In the genomic region with DNA sequence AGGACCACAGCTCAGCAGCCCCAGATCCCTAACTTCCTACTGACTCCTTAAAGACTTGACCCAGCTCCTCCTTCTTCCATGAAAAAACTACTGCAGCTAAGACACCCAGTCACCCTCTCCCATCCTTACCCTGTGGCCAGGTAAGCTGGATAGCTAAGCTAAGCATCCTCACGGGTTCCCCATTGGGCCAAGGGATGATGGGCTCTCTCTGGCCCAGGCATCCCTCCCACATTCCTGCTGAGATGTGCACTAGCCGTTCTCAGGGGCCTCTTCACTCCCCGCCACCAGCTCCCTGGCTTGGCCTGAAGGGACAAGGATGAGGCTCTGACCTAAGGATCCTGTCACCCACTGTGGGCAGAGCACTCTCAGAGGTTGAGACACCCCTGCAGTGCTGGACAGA, we compare ENCODE assay signal across 15 cellular contexts. TPM values are rescaled to one million over a fixed set of nuclear protein-coding genes. Genes with fewer than 3 reads are reported as not detected.
A peak's percentile ranks its signal among the peaks of the same experiment; 100 is the strongest.
DNase-seq lines count a peak whose midpoint lies in the region; ATAC-seq and TF ChIP-seq lines count a peak whose summit lies in the region.
"Had no signal": no experiment of that assay in that cellular context is flagged by ENCODE, and none has a peak within 500 bp of the region (broad histone marks: within the 10 kb centered on the region; RNA-seq: fewer than 3 reads in every experiment).

No MANE protein-coding gene starts in this region.

- WGBS in mesenchymal stem cell: 76% methylated on average over 3 of the region's 3 CpGs
- WGBS in stomach, 5 donors: 63 to 89% (median 75%) methylated on average over 3 of the region's 3 CpGs

- no peak for TF ChIP-seq EP300 in stomach (IDR thresholded peaks at IDR 0.05)

- peak overlapping the region; percentile 66 for H4K8ac ChIP-seq in mesenchymal stem cell (ENCODE audit: low read length)

- H2BK15ac ChIP-seq in mesenchymal stem cell (ENCODE audit: low read depth, poor library complexity, severe bottlenecking): no peak overlapping the region

- in situ Hi-C loops in brain microvascular endothelial cell (cut with HindIII; ENCODE audit: low pct_ligation_motif_present, low sequenced_read_pairs): no loop called here

- H3K4me2 ChIP-seq in mesenchymal stem cell (ENCODE audit: low read length, poor library complexity, severe bottlenecking): no peak overlapping the region
- H3K4me2 ChIP-seq: GM23338 had no signal

- DNase-seq in Peyer's patch (no peak), brain microvascular endothelial cell (no peak), mesenchymal stem cell (no peak), stomach (no peak), AG08395 (ENCODE audit: low spot score) (no peak), NCI-H82 treated with DMSO at 0.1 percent for 48 hours (lab: John Stamatoyannopoulos, UW; ENCODE audit: unreplicated experiment) (no peak), NCI-H1436 (lab: John Stamatoyannopoulos, UW) (no peak)
- DNase-seq: activated CD4-positive, CD25-positive, alpha-beta regulatory T cell treated with anti-CD3 and anti-CD28 coated beads, Interleukin-2, amount 50 U/mL, for 72 hours; activated effector memory CD4-positive, alpha-beta T cell treated with anti-CD3 and anti-CD28 coated beads, Interleukin-2, amount 50 U/mL, for 16 hours; Calu3; dermis blood vessel endothelial cell; NCI-H1436 treated with DMSO at 0.1 percent for 48 hours; NCI-H345 had no signal

- H3K14ac ChIP-seq in mesenchymal stem cell (ENCODE audit: low read length in 2 of 2): peak overlapping the region in 1 of 2 experiments; percentile 5

- H3K4ac ChIP-seq in mesenchymal stem cell (ENCODE audit: low read depth in 1 of 2, low read length in 2 of 2): no peak overlapping the region

- H3K9ac ChIP-seq in mesenchymal stem cell (ENCODE audit: low read length): peak overlapping the region; percentile 40

- H2BK12ac ChIP-seq in mesenchymal stem cell (ENCODE audit: low read length in 2 of 2): peak overlapping the region in 1 of 2 experiments; percentile 0

- peaks cover 0 to 35% (median 0%) of the 10 kb centered on the region in 4 donors for H3K4me1 ChIP-seq in Peyer's patch
- H3K4me1 ChIP-seq in mesenchymal stem cell (ENCODE audit: control insufficient read depth, insufficient read depth, low read depth, low read length): peaks cover 32% of the 10 kb centered on the region
- peaks cover 46 to 63% (median 59%) of the 10 kb centered on the region in 4 donors for H3K4me1 ChIP-seq in stomach

- H2BK5ac ChIP-seq in mesenchymal stem cell (ENCODE audit: low read depth, low read length, poor library complexity, severe bottlenecking): no peak overlapping the region

- H3K9me3 ChIP-seq in Peyer's patch (no peaks in the 10 kb centered on the region), mesenchymal stem cell (ENCODE audit: control insufficient read depth, low read length) (no peaks in the 10 kb centered on the region), stomach (no peaks in the 10 kb centered on the region)

- H2BK120ac ChIP-seq in mesenchymal stem cell (ENCODE audit: low read depth, low read length): no peak overlapping the region

- no peak overlapping the region for H3K4me3 ChIP-seq in Peyer's patch
- H3K4me3 ChIP-seq in brain microvascular endothelial cell (ENCODE audit: low read depth, low read length): no peak overlapping the region
- H3K4me3 ChIP-seq in mesenchymal stem cell (ENCODE audit: insufficient read depth in 1 of 2, low read depth in 1 of 2, low read length in 2 of 2): peak overlapping the region in 1 of 2 experiments; percentile 15
- H3K4me3 ChIP-seq in stomach: no peak overlapping the region
- H3K4me3 ChIP-seq: GM23338 had no signal

- peak overlapping the region; percentile 42 to 43 for H3K18ac ChIP-seq in mesenchymal stem cell (ENCODE audit: low read depth in 1 of 2, low read length in 2 of 2)

- H3K27me3 ChIP-seq in Peyer's patch (no peaks in the 10 kb centered on the region), brain microvascular endothelial cell (replicated peaks) (no peaks in the 10 kb centered on the region), mesenchymal stem cell (ENCODE audit: control insufficient read depth in 1 of 2, insufficient read depth in 1 of 2, low read length in 2 of 2) (no peaks in the 10 kb centered on the region), stomach (no peaks in the 10 kb centered on the region)

- no peak overlapping the region for H2AK5ac ChIP-seq in mesenchymal stem cell (ENCODE audit: low read length, severe bottlenecking)

- TF ChIP-seq CTCF in Peyer's patch (IDR thresholded peaks at IDR 0.05): no peak
- no peak for TF ChIP-seq CTCF in brain microvascular endothelial cell (IDR thresholded peaks at IDR 0.05; ENCODE audit: low read depth, low read length, missing control alignments)
- no peak for TF ChIP-seq CTCF in stomach (IDR thresholded peaks at IDR 0.05)

- no peak overlapping the region for H2AFZ ChIP-seq in mesenchymal stem cell (ENCODE audit: low read depth, low read length)
- H2AFZ ChIP-seq: GM23338 had no signal

- TF ChIP-seq POLR2A in Peyer's patch (IDR thresholded peaks at IDR 0.05): no peak
- no peak for TF ChIP-seq POLR2A in stomach (IDR thresholded peaks at IDR 0.05)

- intact Hi-C loops in stomach (cut with DNase I; ENCODE audit: low total_unique reads): no loop called here

- peaks cover 62% of the 10 kb centered on the region for H3K79me1 ChIP-seq in mesenchymal stem cell (replicated peaks; ENCODE audit: low read length, poor library complexity, severe bottlenecking)

- H4K91ac ChIP-seq in mesenchymal stem cell (ENCODE audit: low read length): peak overlapping the region; percentile 76

- no peak for ATAC-seq in HG03432 (IDR thresholded peaks at IDR 0.05; ENCODE audit: unreplicated experiment)
- ATAC-seq: GM23338 had no signal

- H3K36me3 ChIP-seq in Peyer's patch: peaks cover 0 to 34% (median 0%) of the 10 kb centered on the region in 3 donors
- H3K36me3 ChIP-seq in brain microvascular endothelial cell (replicated peaks): peaks cover 83% of the 10 kb centered on the region
- H3K36me3 ChIP-seq in mesenchymal stem cell (ENCODE audit: control insufficient read depth in 1 of 2, insufficient read depth in 2 of 2, low read depth in 1 of 2, low read length in 2 of 2): peaks cover 80 to 85% of the 10 kb centered on the region in 2 experiments
- H3K36me3 ChIP-seq in stomach: peaks cover 47 to 84% (median 76%) of the 10 kb centered on the region in 4 donors

- H3K27ac ChIP-seq in Peyer's patch: peak overlapping the region; percentile 31 to 64 (median 46)
- H3K27ac ChIP-seq in brain microvascular endothelial cell: peak overlapping the region; percentile 20
- H3K27ac ChIP-seq in mesenchymal stem cell (ENCODE audit: low read length, poor library complexity, severe bottlenecking): no peak overlapping the region
- peak overlapping the region; percentile 26 to 80 (median 72) for H3K27ac ChIP-seq in stomach

- peak overlapping the region in 1 of 2 experiments; percentile 13 for H3K23ac ChIP-seq in mesenchymal stem cell (ENCODE audit: low read length in 2 of 2)

RNA-seq across cellular contexts. Expression of a gene that starts 8.5 kb away (rescaled TPM):
- total RNA-seq in Peyer's patch: 10 to 100 TPM; 10.7 to 83.3 (median 33.6) TPM
- polyA plus RNA-seq in mesenchymal stem cell (2013, experiment 1 of 2): 43.9 TPM
- polyA plus RNA-seq in mesenchymal stem cell (2013, experiment 2 of 2): 45.1 TPM
- total RNA-seq in stomach: 100 to 1,000 TPM in 1 of 5 donors, 10 to 100 TPM in 4; 12.7 to 136 (median 25.9) TPM
- 10 to 100 TPM in 2 of 3 donors, 1 to 10 TPM in 1; 5.7 to 19.8 (median 16.2) TPM for polyA plus RNA-seq in stomach

RNA-seq across cellular contexts. Expression of a gene that starts 16.0 kb away (rescaled TPM):
- total RNA-seq in Peyer's patch (10 to 100 TPM in 1 of 4 donors, 1 to 10 TPM in 3; 3.6 to 19.0 (median 4.6) TPM), stomach (10 to 100 TPM; 10.1 to 20.1 (median 12.8) TPM)
- polyA plus RNA-seq in mesenchymal stem cell (2013, experiment 1 of 2): 11.5 TPM
- polyA plus RNA-seq in mesenchymal stem cell (2013, experiment 2 of 2): 10.8 TPM
- polyA plus RNA-seq in stomach: 10 to 100 TPM; 18.6 to 20.7 (median 19.2) TPM

RNA-seq across cellular contexts. Expression of a gene that starts 20.4 kb away (rescaled TPM):
- total RNA-seq in Peyer's patch: not detected
- polyA plus RNA-seq in mesenchymal stem cell (2013, experiment 1 of 2): not detected
- polyA plus RNA-seq in mesenchymal stem cell (2013, experiment 2 of 2): not detected
- total RNA-seq in stomach: not detected
- not detected for polyA plus RNA-seq in stomach
- total RNA-seq: Calu3, dermis blood vessel endothelial cell had no signal

RNA-seq across cellular contexts. Expression of a gene that starts 23.3 kb away (rescaled TPM):
- total RNA-seq in Peyer's patch (100 to 1,000 TPM in 1 of 4 donors, 10 to 100 TPM in 3; 62.0 to 106 (median 79.9) TPM), stomach (10 to 100 TPM; 22.8 to 85.8 (median 52.5) TPM)
- 102 TPM for polyA plus RNA-seq in mesenchymal stem cell (2013, experiment 1 of 2)
- 104 TPM for polyA plus RNA-seq in mesenchymal stem cell (2013, experiment 2 of 2)
- polyA plus RNA-seq in stomach: 100 to 1,000 TPM; 128 to 205 (median 134) TPM

RNA-seq across cellular contexts. Expression of a gene that starts 28.3 kb away (rescaled TPM):
- total RNA-seq in Peyer's patch (1 to 10 TPM; 2.4 to 5.3 (median 3.8) TPM), stomach (10 to 100 TPM in 1 of 5 donors, 1 to 10 TPM in 2, under 1 TPM in 1, not detected in 1; 0.37 to 11.0 (median 4.0) TPM)
- polyA plus RNA-seq in mesenchymal stem cell (2013, experiment 1 of 2): 0.43 TPM
- polyA plus RNA-seq in mesenchymal stem cell (2013, experiment 2 of 2): 0.38 TPM
- polyA plus RNA-seq in stomach: 1 to 10 TPM in 2 of 3 donors, under 1 TPM in 1; 0.62 to 2.1 (median 1.3) TPM
